ENCODE assay signal across 14 cellular contexts in the genomic region with DNA sequence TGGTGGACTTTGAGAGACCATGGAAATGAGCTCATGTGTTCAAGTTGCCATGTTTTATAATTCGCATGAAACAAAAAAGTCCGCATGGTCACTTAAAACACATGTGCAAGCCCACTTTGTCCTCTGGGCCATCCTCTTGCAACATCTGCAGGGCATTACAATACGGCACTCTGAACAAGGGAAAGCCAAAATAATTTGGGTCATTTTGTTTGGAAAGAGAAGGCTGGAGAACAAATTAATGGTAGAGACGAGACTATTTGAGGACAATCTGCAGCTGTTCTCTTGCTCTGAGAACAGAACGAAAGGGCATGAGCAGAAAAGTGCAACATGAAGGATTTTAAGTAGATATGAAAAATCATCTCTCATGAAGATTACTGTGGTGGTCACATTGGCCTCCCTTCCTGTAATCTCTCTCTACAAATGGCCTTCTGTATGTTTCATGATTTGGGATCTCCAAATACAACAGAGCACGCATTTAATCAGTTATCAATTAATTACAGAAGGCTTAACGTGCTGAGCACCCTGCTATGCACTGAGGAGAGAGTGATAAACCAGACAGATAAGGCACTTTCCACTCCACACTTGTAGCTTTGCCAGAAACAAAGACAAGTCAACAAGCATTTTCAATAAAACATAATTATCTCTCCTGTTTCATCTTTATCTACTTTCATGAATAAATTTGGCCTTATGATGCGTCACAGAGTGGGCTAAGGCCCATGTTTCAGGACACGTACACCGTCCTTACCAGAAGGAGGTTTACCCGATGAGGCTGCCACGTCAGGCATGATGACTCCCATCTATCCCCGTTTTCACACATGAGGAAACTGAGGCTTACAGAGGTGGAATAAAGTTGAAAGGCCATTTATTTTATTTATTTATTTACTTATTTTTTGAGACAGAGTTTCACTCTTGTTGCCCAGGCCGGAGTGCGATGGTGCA.
"Had no signal": no experiment of that assay in that cellular context is flagged by ENCODE, and none has a peak within 500 bp of the region (broad histone marks: within the 10 kb centered on the region; RNA-seq: fewer than 3 reads in every experiment).

No MANE protein-coding gene starts in this region.

- DNase-seq: activated CD4-positive, alpha-beta T cell treated with anti-CD3 and anti-CD28 coated beads, Interleukin-2, amount 10 ng/mL, durations not matched to agents 7 days and 5 days; activated CD8-positive, alpha-beta memory T cell treated with anti-CD3 and anti-CD28 coated beads, Interleukin-2, amount 50 U/mL, for 48 hours; activated gamma-delta T cell; activated T-cell treated with anti-CD3 and anti-CD28 coated beads, Interleukin-2, amount 50 U/mL, for 72 hours; amygdala; effector memory CD4-positive, alpha-beta T cell; midbrain; T-helper 2 cell; thyroid gland had no signal

- H3K36me3 ChIP-seq: thyroid gland had no signal

- H3K4me3 Mint-ChIP-seq: activated CD4-positive, alpha-beta T cell treated with anti-CD3 and anti-CD28 coated beads, Interleukin-2, amount 10 ng/mL, durations not matched to agents 7 days and 5 days; activated T-cell treated with anti-CD3 and anti-CD28 coated beads, Interleukin-2, amount 50 U/mL, for 72 hours; brain; neural crest cell; stimulated activated effector memory CD8-positive, alpha-beta T cell treated with anti-CD3 and anti-CD28 coated beads, Interleukin-12 subunit alpha, Interleukin-12 subunit beta, amount 100 ng/mL, for 72 hours; WTC11 had no signal

- H3K27me3 ChIP-seq: thyroid gland had no signal

- H3K9me3 ChIP-seq: thyroid gland had no signal

- H3K4me3 ChIP-seq: thyroid gland had no signal

- H3K36me3 Mint-ChIP-seq: activated naive CD4-positive, alpha-beta T cell treated with anti-CD3 and anti-CD28 coated beads, Interleukin-2, amount 50 U/mL, for 72 hours; stimulated activated effector memory CD8-positive, alpha-beta T cell treated with anti-CD3 and anti-CD28 coated beads, Interleukin-12 subunit alpha, Interleukin-12 subunit beta, amount 100 ng/mL, for 72 hours had no signal

- H3K9me3 Mint-ChIP-seq: activated naive CD4-positive, alpha-beta T cell treated with anti-CD3 and anti-CD28 coated beads, Interleukin-2, amount 50 U/mL, for 72 hours; activated T-cell treated with anti-CD3 and anti-CD28 coated beads, Interleukin-2, amount 50 U/mL, for 72 hours; neural crest cell; WTC11 had no signal

- H3K27ac Mint-ChIP-seq: activated CD4-positive, alpha-beta T cell treated with anti-CD3 and anti-CD28 coated beads, Interleukin-2, amount 10 ng/mL, durations not matched to agents 7 days and 5 days; activated naive CD4-positive, alpha-beta T cell treated with anti-CD3 and anti-CD28 coated beads, Interleukin-2, amount 50 U/mL, for 72 hours; activated T-cell treated with anti-CD3 and anti-CD28 coated beads, Interleukin-2, amount 50 U/mL, for 72 hours; brain; stimulated activated effector memory CD8-positive, alpha-beta T cell treated with anti-CD3 and anti-CD28 coated beads, Interleukin-12 subunit alpha, Interleukin-12 subunit beta, amount 100 ng/mL, for 72 hours; WTC11 had no signal

- H3K27me3 Mint-ChIP-seq: activated CD4-positive, alpha-beta T cell treated with anti-CD3 and anti-CD28 coated beads, Interleukin-2, amount 10 ng/mL, durations not matched to agents 7 days and 5 days; brain had no signal

- H3K4me1 Mint-ChIP-seq: activated CD4-positive, alpha-beta T cell treated with anti-CD3 and anti-CD28 coated beads, Interleukin-2, amount 10 ng/mL, durations not matched to agents 7 days and 5 days; stimulated activated effector memory CD8-positive, alpha-beta T cell treated with anti-CD3 and anti-CD28 coated beads, Interleukin-12 subunit alpha, Interleukin-12 subunit beta, amount 100 ng/mL, for 72 hours; WTC11 had no signal

- ATAC-seq: activated naive CD4-positive, alpha-beta T cell treated with anti-CD3 and anti-CD28 coated beads, Interleukin-2, amount 50 U/mL, for 72 hours; activated T-cell treated with anti-CD3 and anti-CD28 coated beads, Interleukin-2, amount 50 U/mL, for 72 hours; stimulated activated effector memory CD8-positive, alpha-beta T cell treated with anti-CD3 and anti-CD28 coated beads, Interleukin-12 subunit alpha, Interleukin-12 subunit beta, amount 100 ng/mL, for 72 hours; WTC11 had no signal

- H3K27ac ChIP-seq: thyroid gland had no signal
